In genomic region chr5:115531787-115532367, GRCh38 we compare ENCODE assay signal across 1 cellular context.
TF ChIP-seq lines count a peak whose summit lies in the region.

No MANE protein-coding gene starts in this region.

TF ChIP-seq in K562, 482 proteins besides CTCF, POLR2A, EP300 and RAD21 (continued from another document):
- TF ChIP-seq, protein P1, sequence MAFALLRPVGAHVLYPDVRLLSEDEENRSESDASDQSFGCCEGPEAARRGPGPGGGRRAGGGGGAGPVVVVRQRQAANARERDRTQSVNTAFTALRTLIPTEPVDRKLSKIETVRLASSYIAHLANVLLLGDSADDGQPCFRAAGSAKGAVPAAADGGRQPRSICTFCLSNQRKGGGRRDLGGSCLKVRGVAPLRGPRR (CRISPR knock-in tag; IDR thresholded peaks at IDR 0.05), result no peak
- TF ChIP-seq WHSC1 (IDR thresholded peaks at IDR 0.05; ENCODE audit: low read length), result no peak
- TF ChIP-seq, protein P2, sequence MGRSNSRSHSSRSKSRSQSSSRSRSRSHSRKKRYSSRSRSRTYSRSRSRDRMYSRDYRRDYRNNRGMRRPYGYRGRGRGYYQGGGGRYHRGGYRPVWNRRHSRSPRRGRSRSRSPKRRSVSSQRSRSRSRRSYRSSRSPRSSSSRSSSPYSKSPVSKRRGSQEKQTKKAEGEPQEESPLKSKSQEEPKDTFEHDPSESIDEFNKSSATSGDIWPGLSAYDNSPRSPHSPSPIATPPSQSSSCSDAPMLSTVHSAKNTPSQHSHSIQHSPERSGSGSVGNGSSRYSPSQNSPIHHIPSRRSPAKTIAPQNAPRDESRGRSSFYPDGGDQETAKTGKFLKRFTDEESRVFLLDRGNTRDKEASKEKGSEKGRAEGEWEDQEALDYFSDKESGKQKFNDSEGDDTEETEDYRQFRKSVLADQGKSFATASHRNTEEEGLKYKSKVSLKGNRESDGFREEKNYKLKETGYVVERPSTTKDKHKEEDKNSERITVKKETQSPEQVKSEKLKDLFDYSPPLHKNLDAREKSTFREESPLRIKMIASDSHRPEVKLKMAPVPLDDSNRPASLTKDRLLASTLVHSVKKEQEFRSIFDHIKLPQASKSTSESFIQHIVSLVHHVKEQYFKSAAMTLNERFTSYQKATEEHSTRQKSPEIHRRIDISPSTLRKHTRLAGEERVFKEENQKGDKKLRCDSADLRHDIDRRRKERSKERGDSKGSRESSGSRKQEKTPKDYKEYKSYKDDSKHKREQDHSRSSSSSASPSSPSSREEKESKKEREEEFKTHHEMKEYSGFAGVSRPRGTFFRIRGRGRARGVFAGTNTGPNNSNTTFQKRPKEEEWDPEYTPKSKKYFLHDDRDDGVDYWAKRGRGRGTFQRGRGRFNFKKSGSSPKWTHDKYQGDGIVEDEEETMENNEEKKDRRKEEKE (IDR thresholded peaks at IDR 0.05; ENCODE audit: borderline replicate concordance in 1 of 2, control insufficient read depth in 1 of 2, low read depth in 2 of 2, low read length in 1 of 2), result no peak
- TF ChIP-seq STAG1 (CRISPR knock-in tag; IDR thresholded peaks at IDR 0.05; ENCODE audit: borderline replicate concordance), result no peak
- TF ChIP-seq L3MBTL2 (IDR thresholded peaks at IDR 0.05), result no peak
- no peak for TF ChIP-seq ZBTB2 (IDR thresholded peaks at IDR 0.05)
- no peak for TF ChIP-seq ESRRA (IDR thresholded peaks at IDR 0.05; ENCODE audit: borderline replicate concordance, low read depth)
- no peak for TF ChIP-seq ILK (tag; IDR thresholded peaks at IDR 0.05; ENCODE audit: borderline replicate concordance, low read depth)
- TF ChIP-seq HDAC3 (IDR thresholded peaks at IDR 0.05; ENCODE audit: borderline replicate concordance, partially characterized antibody), result no peak
- TF ChIP-seq ELF1 (tag; IDR thresholded peaks at IDR 0.05), result no peak
- TF ChIP-seq ZNF224 (CRISPR knock-in tag; IDR thresholded peaks at IDR 0.05), result no peak
- no peak for TF ChIP-seq ADNP (tag; IDR thresholded peaks at IDR 0.05)
- TF ChIP-seq MAFF (IDR thresholded peaks at IDR 0.05; ENCODE audit: low read length), result no peak
